Comparison of ENCODE assay signal across 8 cellular contexts in genomic region chr5:142922223-142922952, GRCh38.
DNase-seq lines count a peak whose midpoint lies in the region; ATAC-seq, FAIRE-seq and TF ChIP-seq lines count a peak whose summit lies in the region.

No MANE protein-coding gene starts in this region.

- H3K9me3 ChIP-seq in OCI-LY7 (ENCODE audit: low read length): no peaks in the 10 kb centered on the region
- no peaks in the 10 kb centered on the region for H3K9me3 ChIP-seq in neural cell (ENCODE audit: low read length)

- no peaks in the 10 kb centered on the region for H4K20me1 ChIP-seq in OCI-LY7 (ENCODE audit: insufficient read depth, low read length)
- no peaks in the 10 kb centered on the region for H4K20me1 ChIP-seq in neural cell (ENCODE audit: insufficient read depth)

- peak; percentile 74 for ATAC-seq in HG03442 (IDR thresholded peaks at IDR 0.05; ENCODE audit: unreplicated experiment)

- H3K27me3 ChIP-seq in neural cell (ENCODE audit: insufficient read depth, low read depth, low read length): no peaks in the 10 kb centered on the region

- DNase-seq in AML-193 (lab: John Stamatoyannopoulos, UW) (peak; percentile 56 to 71), GM18507 (ENCODE audit: extremely low spot score, insufficient read length, low read depth) (peak; percentile 17), OCI-LY7 (ENCODE audit: low spot score) (peak; percentile 64), epithelial cell of esophagus (ENCODE audit: low read depth) (peak; percentile 66), germinal center (ENCODE audit: low spot score) (no peak), 8988T (no peak)

- no peaks in the 10 kb centered on the region for H3K79me2 ChIP-seq in OCI-LY7 (ENCODE audit: insufficient read depth, low read depth, low read length)
- no peaks in the 10 kb centered on the region for H3K79me2 ChIP-seq in neural cell (replicated peaks; ENCODE audit: insufficient read depth, low read length)

- H3K27ac ChIP-seq in OCI-LY7 (ENCODE audit: low read depth, low read length, poor library complexity, severe bottlenecking): no peak overlapping the region
- no peak overlapping the region for H3K27ac ChIP-seq in neural cell (ENCODE audit: low read length)

- TF ChIP-seq RAD21 in neural cell (conservative IDR thresholded peaks at IDR 0.05): peak; percentile 80

- H3K9ac ChIP-seq in neural cell (ENCODE audit: low read length): no peak overlapping the region

- BruUV-seq in OCI-LY7 (replicated peaks; lab: Mats Ljungman, UMichigan): no TSS peak

- H3K4me2 ChIP-seq in OCI-LY7 (ENCODE audit: low read length) (no peak overlapping the region), neural cell (ENCODE audit: low read length) (no peak overlapping the region)

- no peaks in the 10 kb centered on the region for H3K36me3 ChIP-seq in OCI-LY7 (ENCODE audit: insufficient read depth, low read length)
- no peaks in the 10 kb centered on the region for H3K36me3 ChIP-seq in neural cell (ENCODE audit: insufficient read depth, low read length)

- H3K4me3 ChIP-seq in OCI-LY7 (ENCODE audit: low read depth, low read length, poor library complexity, severe bottlenecking) (no peak overlapping the region), epithelial cell of esophagus (ENCODE audit: low read length) (no peak overlapping the region), neural cell (ENCODE audit: low read length) (no peak overlapping the region)

- peak; percentile 81 for TF ChIP-seq CTCF in OCI-LY7 (conservative IDR thresholded peaks at IDR 0.05; ENCODE audit: low read length)
- TF ChIP-seq CTCF in epithelial cell of esophagus (IDR thresholded peaks at IDR 0.05; ENCODE audit: insufficient read depth, low read depth, low read length, missing control alignments): peak; percentile 30
- TF ChIP-seq CTCF in neural cell (IDR thresholded peaks at IDR 0.05; ENCODE audit: poor library complexity, severe bottlenecking): peak; percentile 76

- no peaks in the 10 kb centered on the region for H3K4me1 ChIP-seq in OCI-LY7 (ENCODE audit: insufficient read depth, low read length, poor library complexity, severe bottlenecking)

- POLR2A ChIA-PET in OCI-LY7 (lab: Charles Lee): interaction anchor here (0.5 to 0.9 kb wide), 3 partner anchors 177 to 787 kb away, joined by 3 to 5 read pairs (median 4); no protein-coding TSS in a partner anchor

- no peak for TF ChIP-seq EP300 in neural cell (conservative IDR thresholded peaks at IDR 0.05; ENCODE audit: poor library complexity, severe bottlenecking)

- FAIRE-seq in GM18507 (lab: Jason Lieb, UNC): peak; percentile 86

- CTCF ChIA-PET in OCI-LY7 (lab: Charles Lee; ENCODE audit: unreplicated experiment): no interaction called here

- H3K9me2 ChIP-seq in OCI-LY7 (ENCODE audit: insufficient read depth, low read length) (no peaks in the 10 kb centered on the region), neural cell (ENCODE audit: insufficient read depth, low read length) (no peaks in the 10 kb centered on the region)

- H3F3A ChIP-seq in neural cell (ENCODE audit: insufficient read depth, low read length, poor library complexity, severe bottlenecking): no peaks in the 10 kb centered on the region

- intact Hi-C loops in OCI-LY7 (cut with micrococcal nuclease; ENCODE audit: unreplicated experiment): loop anchor here (5.0 to 10.0 kb wide), 2 partner anchors 480 to 1262 kb away; partner anchors contain the start of gene NR3C1

- no peak overlapping the region for H2AFZ ChIP-seq in OCI-LY7 (ENCODE audit: low read length)
- H2AFZ ChIP-seq in neural cell (ENCODE audit: low read depth, low read length): no peak overlapping the region

TF ChIP-seq in neural cell, 6 proteins besides CTCF, POLR2A, EP300 and RAD21:
- TF ChIP-seq POLR2AphosphoS5 (IDR thresholded peaks at IDR 0.05) (no peak), SMC3 (conservative IDR thresholded peaks at IDR 0.05; ENCODE audit: poor library complexity) (peak; percentile 84)
TF ChIP-seq in neural cell: peak in this region for 1.

Comparison
In these comparisons a context has a peak if more than half of its experiments do, and no peak if none do; other contexts are left out.
1. DNase-seq: peak in AML-193 (2 of 2), GM18507 (single experiment), OCI-LY7 (single experiment) and epithelial cell of esophagus (single experiment); none in germinal center (single experiment) and 8988T (single experiment).
2. CTCF ChIP-seq: peak in every context shown above with its lines; median percentile 81 in OCI-LY7; 76 in neural cell; 30 in epithelial cell of esophagus.